ENCODE assay signal across 10 cellular contexts in genomic region chr10:124285587-124286527, GRCh38.
DNase-seq lines count a peak whose midpoint lies in the region; ATAC-seq, FAIRE-seq and TF ChIP-seq lines count a peak whose summit lies in the region.
"Had no signal": no experiment of that assay in that cellular context is flagged by ENCODE, and none has a peak within 500 bp of the region (broad histone marks: within the 10 kb centered on the region; RNA-seq: fewer than 3 reads in every experiment).

No MANE protein-coding gene starts in this region.

- H3K9me3 Mint-ChIP-seq in memory B cell (no peaks in the 10 kb centered on the region), mesothelial cell of epicardium (no peaks in the 10 kb centered on the region)
- H3K9me3 Mint-ChIP-seq: neural crest cell had no signal

- H3K9me2 ChIP-seq in Karpas-422 (replicated peaks; ENCODE audit: insufficient read depth, low read length): no peaks in the 10 kb centered on the region

- no peaks in the 10 kb centered on the region for H3K36me3 ChIP-seq in Karpas-422 (ENCODE audit: insufficient read depth, low read length)

- H3K9me3 ChIP-seq in Karpas-422 (ENCODE audit: low read length): no peaks in the 10 kb centered on the region

- H3K27ac Mint-ChIP-seq in memory B cell (no peak overlapping the region), mesothelial cell of epicardium (no peak overlapping the region)

- H3K4me1 Mint-ChIP-seq in memory B cell: no peaks in the 10 kb centered on the region
- no peaks in the 10 kb centered on the region for H3K4me1 Mint-ChIP-seq in mesothelial cell of epicardium

- no peak overlapping the region for H3K4me3 ChIP-seq in Karpas-422 (ENCODE audit: low read length)
- H3K4me3 ChIP-seq: SK-N-MC had no signal

- peak overlapping the region; percentile 41 for H3K4me2 ChIP-seq in Karpas-422 (ENCODE audit: low read depth, low read length, poor library complexity, severe bottlenecking)

- H3K27me3 Mint-ChIP-seq in memory B cell (peaks cover 3% of the 10 kb centered on the region), mesothelial cell of epicardium (ENCODE audit: low read depth) (no peaks in the 10 kb centered on the region)

- no peak for TF ChIP-seq CTCF in mesothelial cell of epicardium (IDR thresholded peaks at IDR 0.05; ENCODE audit: unreplicated experiment)

- H4K20me1 ChIP-seq in Karpas-422 (ENCODE audit: insufficient read depth, low read depth, low read length): no peaks in the 10 kb centered on the region

- H2AFZ ChIP-seq in Karpas-422 (ENCODE audit: low read length): 0 out of 2 replicates have a peak overlapping the region, but pooled peaks have one; percentile 20

- H3K27ac ChIP-seq in Karpas-422 (ENCODE audit: low read length): no peak overlapping the region
- H3K27ac ChIP-seq: SK-N-MC had no signal

- peaks cover 8% of the 10 kb centered on the region for H3K4me1 ChIP-seq in Karpas-422 (ENCODE audit: low read length)

- H3K4me3 Mint-ChIP-seq in memory B cell (peak overlapping the region; percentile 34), mesothelial cell of epicardium (no peak overlapping the region)
- H3K4me3 Mint-ChIP-seq: neural crest cell had no signal

- peak; percentile 78 for FAIRE-seq in GM18507 (lab: Jason Lieb, UNC)

- DNase-seq in GM18507 (ENCODE audit: extremely low spot score, insufficient read length, low read depth) (no peak), Karpas-422 (peak; percentile 44), memory B cell (ENCODE audit: low spot score in 2 of 2) (no peak), kidney tubule cell (ENCODE audit: low spot score) (no peak), mesothelial cell of epicardium (ENCODE audit: low spot score in 2 of 2, unreplicated experiment in 2 of 2) (no peak), epidermal melanocyte (ENCODE audit: insufficient read length, low spot score) (no peak), mucosa of gallbladder (ENCODE audit: low spot score) (no peak)

- H3K9ac ChIP-seq in Karpas-422 (ENCODE audit: low read length): no peak overlapping the region

- H3K27me3 ChIP-seq in Karpas-422 (ENCODE audit: low read length): no peaks in the 10 kb centered on the region

- no peaks in the 10 kb centered on the region for H3K36me3 Mint-ChIP-seq in memory B cell
- no peaks in the 10 kb centered on the region for H3K36me3 Mint-ChIP-seq in mesothelial cell of epicardium

- ATAC-seq in GM21786 (IDR thresholded peaks at IDR 0.05; ENCODE audit: unreplicated experiment) (peak; percentile 67), memory B cell (ENCODE audit: low read depth) (peak; percentile 59)

- no peaks in the 10 kb centered on the region for H3K79me2 ChIP-seq in Karpas-422 (ENCODE audit: low read length)
